26 cellular contexts compared by ENCODE assay signal in the genomic region with DNA sequence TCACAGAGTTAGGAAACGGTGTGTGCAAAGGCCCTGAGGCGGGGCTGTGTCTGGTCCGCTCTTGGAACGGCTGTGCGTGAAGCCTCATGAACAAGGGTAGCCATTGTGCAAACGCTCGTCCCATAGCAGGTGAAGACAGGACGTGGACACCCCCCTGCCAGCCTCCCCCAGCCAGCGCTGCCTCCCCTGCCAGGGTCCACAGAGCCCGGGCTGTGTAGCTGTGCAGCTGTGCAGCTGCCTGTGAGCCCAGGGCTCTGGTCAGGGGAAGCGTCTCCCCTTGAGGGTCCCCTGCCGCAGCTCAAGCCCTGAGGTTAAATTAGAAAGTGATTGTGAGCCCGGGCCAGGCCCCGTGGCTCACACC.
"Had no signal": no experiment of that assay in that cellular context is flagged by ENCODE, and none has a peak within 500 bp of the region (broad histone marks: within the 10 kb centered on the region; RNA-seq: fewer than 3 reads in every experiment).

No MANE protein-coding gene starts in this region.

- H3K36me3 ChIP-seq: colonic mucosa, left lung, neural progenitor cell, ovary, tibial artery, vagina had no signal

- H3K4me1 ChIP-seq: colonic mucosa, left lung, neural progenitor cell, tibial artery, vagina had no signal

- H3K27me3 ChIP-seq: colonic mucosa, neural progenitor cell, ovary, vagina had no signal

- H3K4me3 Mint-ChIP-seq: activated B cell treated with CpG ODN at 0.5 μM for 24 hours; activated CD4-positive, alpha-beta memory T cell treated with anti-CD3 and anti-CD28 coated beads, Interleukin-2, amount 10 ng/mL, durations not matched to agents 7 days and 5 days; activated CD8-positive, alpha-beta memory T cell treated with anti-CD3 and anti-CD28 coated beads, Interleukin-2, amount 10 ng/mL, durations not matched to agents 7 days and 5 days; activated naive CD8-positive, alpha-beta T cell treated with anti-CD3 and anti-CD28 coated beads, Interleukin-2, amount 10 ng/mL, durations not matched to agents 7 days and 5 days; brain; endodermal cell; memory B cell; naive thymus-derived CD4-positive, alpha-beta T cell; neural progenitor cell; stimulated activated naive B cell treated with anti-CD40 and anti-IgM and Interleukin-4, amounts not matched to agents 10 μg/mL and 1 μg/mL and 100 μg/mL, for 72 hours; T-cell had no signal

- H3K4me3 ChIP-seq: colonic mucosa, left lung, mucosa of descending colon, neural progenitor cell, ovary, smooth muscle cell, tibial artery, vagina had no signal

- H2AFZ ChIP-seq: neural progenitor cell had no signal

- H3K27me3 Mint-ChIP-seq: activated B cell treated with CpG ODN at 0.5 μM for 24 hours; activated CD4-positive, alpha-beta memory T cell treated with anti-CD3 and anti-CD28 coated beads, Interleukin-2, amount 10 ng/mL, durations not matched to agents 7 days and 5 days; activated CD8-positive, alpha-beta memory T cell treated with anti-CD3 and anti-CD28 coated beads, Interleukin-2, amount 10 ng/mL, durations not matched to agents 7 days and 5 days; brain; memory B cell; stimulated activated naive B cell treated with anti-CD40 and anti-IgM and Interleukin-4, amounts not matched to agents 10 μg/mL and 1 μg/mL and 100 μg/mL, for 72 hours; T-cell had no signal

- H3K27ac ChIP-seq: colonic mucosa, epithelial cell of prostate, left lung, neural progenitor cell, ovary, tibial artery, vagina had no signal

- DNase-seq: activated B cell treated with CpG ODN at 0.5 μM for 24 hours; activated CD4-positive, alpha-beta memory T cell treated with anti-CD3 and anti-CD28 coated beads, Interleukin-2, amount 10 ng/mL, durations not matched to agents 7 days and 5 days; activated CD4-positive, alpha-beta T cell treated with anti-CD3 and anti-CD28 coated beads for 48 hours; activated CD8-positive, alpha-beta memory T cell treated with anti-CD3 and anti-CD28 coated beads, Interleukin-2, amount 10 ng/mL, durations not matched to agents 7 days and 5 days; activated naive CD4-positive, alpha-beta T cell treated with Interleukin-2 at 50 U/mL for 16 hours; central memory CD4-positive, alpha-beta T cell; colonic mucosa; endodermal cell; foreskin melanocyte; ovary; stimulated activated naive B cell treated with anti-CD40 and anti-IgM and Interleukin-4, amounts not matched to agents 10 μg/mL and 1 μg/mL and 100 μg/mL, for 72 hours; T-cell had no signal

- H3K9ac ChIP-seq: neural progenitor cell had no signal

- H3K9me3 ChIP-seq: colonic mucosa, mucosa of descending colon, ovary, vagina had no signal

- FAIRE-seq: keratinocyte had no signal

- H3K27ac Mint-ChIP-seq: activated B cell treated with CpG ODN at 0.5 μM for 24 hours; activated CD4-positive, alpha-beta memory T cell treated with anti-CD3 and anti-CD28 coated beads, Interleukin-2, amount 10 ng/mL, durations not matched to agents 7 days and 5 days; activated CD8-positive, alpha-beta memory T cell treated with anti-CD3 and anti-CD28 coated beads, Interleukin-2, amount 10 ng/mL, durations not matched to agents 7 days and 5 days; activated naive CD8-positive, alpha-beta T cell treated with anti-CD3 and anti-CD28 coated beads, Interleukin-2, amount 10 ng/mL, durations not matched to agents 7 days and 5 days; activated T-helper 2 cell treated with anti-CD3 and anti-CD28 coated beads, Interferon-gamma antibody, Interleukin-2, Interleukin-4, amounts not matched to agents 10 μg/mL and 5 μg/mL and 100 μg/mL, durations not matched to agents 14 hours and 24 hours and 36 hours; brain; endodermal cell; memory B cell; naive thymus-derived CD4-positive, alpha-beta T cell; neural progenitor cell; stimulated activated naive B cell treated with anti-CD40 and anti-IgM and Interleukin-4, amounts not matched to agents 10 μg/mL and 1 μg/mL and 100 μg/mL, for 72 hours; T-cell had no signal

- H3K36me3 Mint-ChIP-seq: activated CD8-positive, alpha-beta memory T cell treated with anti-CD3 and anti-CD28 coated beads, Interleukin-2, amount 10 ng/mL, durations not matched to agents 7 days and 5 days; activated naive CD8-positive, alpha-beta T cell treated with anti-CD3 and anti-CD28 coated beads, Interleukin-2, amount 10 ng/mL, durations not matched to agents 7 days and 5 days; memory B cell; naive thymus-derived CD4-positive, alpha-beta T cell; stimulated activated naive B cell treated with anti-CD40 and anti-IgM and Interleukin-4, amounts not matched to agents 10 μg/mL and 1 μg/mL and 100 μg/mL, for 72 hours; T-cell had no signal

- H3K4me1 Mint-ChIP-seq: activated B cell treated with CpG ODN at 0.5 μM for 24 hours; activated CD4-positive, alpha-beta memory T cell treated with anti-CD3 and anti-CD28 coated beads, Interleukin-2, amount 10 ng/mL, durations not matched to agents 7 days and 5 days; activated CD8-positive, alpha-beta memory T cell treated with anti-CD3 and anti-CD28 coated beads, Interleukin-2, amount 10 ng/mL, durations not matched to agents 7 days and 5 days; activated naive CD8-positive, alpha-beta T cell treated with anti-CD3 and anti-CD28 coated beads, Interleukin-2, amount 10 ng/mL, durations not matched to agents 7 days and 5 days; brain; endodermal cell; memory B cell; naive thymus-derived CD4-positive, alpha-beta T cell; stimulated activated naive B cell treated with anti-CD40 and anti-IgM and Interleukin-4, amounts not matched to agents 10 μg/mL and 1 μg/mL and 100 μg/mL, for 72 hours; T-cell had no signal

- H3K9me3 Mint-ChIP-seq: activated B cell treated with CpG ODN at 0.5 μM for 24 hours; activated CD4-positive, alpha-beta memory T cell treated with anti-CD3 and anti-CD28 coated beads, Interleukin-2, amount 10 ng/mL, durations not matched to agents 7 days and 5 days; activated naive CD8-positive, alpha-beta T cell treated with anti-CD3 and anti-CD28 coated beads, Interleukin-2, amount 10 ng/mL, durations not matched to agents 7 days and 5 days; activated T-helper 2 cell treated with anti-CD3 and anti-CD28 coated beads, Interferon-gamma antibody, Interleukin-2, Interleukin-4, amounts not matched to agents 10 μg/mL and 5 μg/mL and 100 μg/mL, durations not matched to agents 14 hours and 24 hours and 36 hours; memory B cell; stimulated activated naive B cell treated with anti-CD40 and anti-IgM and Interleukin-4, amounts not matched to agents 10 μg/mL and 1 μg/mL and 100 μg/mL, for 72 hours; T-cell had no signal

- ATAC-seq: activated CD8-positive, alpha-beta memory T cell treated with anti-CD3 and anti-CD28 coated beads, Interleukin-2, amount 10 ng/mL, durations not matched to agents 7 days and 5 days; left lung; mucosa of descending colon; naive thymus-derived CD4-positive, alpha-beta T cell; sciatic nerve; stimulated activated naive B cell treated with anti-CD40 and anti-IgM and Interleukin-4, amounts not matched to agents 10 μg/mL and 1 μg/mL and 100 μg/mL, for 72 hours; T-cell had no signal

- H3K4me2 ChIP-seq: neural progenitor cell, smooth muscle cell had no signal
